ENCODE assay signal across 1 cellular context in the genomic region with DNA sequence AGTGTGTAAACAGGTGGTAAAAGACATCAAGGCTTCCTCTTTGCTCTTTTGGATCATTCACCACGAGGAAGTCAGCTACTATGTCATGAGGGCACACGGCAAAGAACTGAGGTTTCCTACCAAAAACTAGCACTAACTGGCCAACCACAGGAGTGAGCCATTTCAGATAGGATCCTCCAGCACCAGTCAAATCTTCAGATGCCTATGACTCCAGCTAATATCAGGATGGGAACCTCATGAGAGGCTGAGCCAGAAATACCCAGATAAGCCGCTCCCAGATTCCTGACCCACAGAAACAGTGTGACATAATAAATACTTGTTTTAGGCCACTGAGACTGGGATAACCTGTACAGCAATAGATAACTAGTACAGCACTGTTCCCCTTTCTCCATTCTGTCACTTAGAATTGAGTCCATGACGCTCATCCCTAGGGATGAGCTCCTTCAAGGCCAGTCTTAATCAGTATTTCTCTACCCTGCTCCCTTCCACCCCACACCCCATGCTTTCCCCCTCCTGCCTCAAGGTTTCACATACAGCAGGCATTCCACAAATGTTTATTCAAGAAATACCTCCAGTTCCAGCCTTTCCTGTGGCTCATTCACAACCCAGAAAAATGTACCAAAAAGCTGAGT.
TF ChIP-seq lines count a peak whose summit lies in the region.

No MANE protein-coding gene starts in this region.

TF ChIP-seq in IMR-90, 13 proteins besides CTCF, POLR2A, EP300 and RAD21 (continued from another document):
- TF ChIP-seq, protein P1, sequence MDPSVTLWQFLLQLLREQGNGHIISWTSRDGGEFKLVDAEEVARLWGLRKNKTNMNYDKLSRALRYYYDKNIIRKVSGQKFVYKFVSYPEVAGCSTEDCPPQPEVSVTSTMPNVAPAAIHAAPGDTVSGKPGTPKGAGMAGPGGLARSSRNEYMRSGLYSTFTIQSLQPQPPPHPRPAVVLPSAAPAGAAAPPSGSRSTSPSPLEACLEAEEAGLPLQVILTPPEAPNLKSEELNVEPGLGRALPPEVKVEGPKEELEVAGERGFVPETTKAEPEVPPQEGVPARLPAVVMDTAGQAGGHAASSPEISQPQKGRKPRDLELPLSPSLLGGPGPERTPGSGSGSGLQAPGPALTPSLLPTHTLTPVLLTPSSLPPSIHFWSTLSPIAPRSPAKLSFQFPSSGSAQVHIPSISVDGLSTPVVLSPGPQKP (IDR thresholded peaks at IDR 0.05; ENCODE audit: borderline replicate concordance, low read depth, low read length): no peak
- TF ChIP-seq NFE2L2 (IDR thresholded peaks at IDR 0.05; ENCODE audit: low read depth, low read length): no peak
- TF ChIP-seq BHLHE40 (IDR thresholded peaks at IDR 0.05; ENCODE audit: low read depth, low read length): no peak
- no peak for TF ChIP-seq MAFK (IDR thresholded peaks at IDR 0.05; ENCODE audit: low read depth, low read length)
- no peak for TF ChIP-seq CHD1 (IDR thresholded peaks at IDR 0.05; ENCODE audit: low read depth, low read length)
- TF ChIP-seq, protein P2, sequence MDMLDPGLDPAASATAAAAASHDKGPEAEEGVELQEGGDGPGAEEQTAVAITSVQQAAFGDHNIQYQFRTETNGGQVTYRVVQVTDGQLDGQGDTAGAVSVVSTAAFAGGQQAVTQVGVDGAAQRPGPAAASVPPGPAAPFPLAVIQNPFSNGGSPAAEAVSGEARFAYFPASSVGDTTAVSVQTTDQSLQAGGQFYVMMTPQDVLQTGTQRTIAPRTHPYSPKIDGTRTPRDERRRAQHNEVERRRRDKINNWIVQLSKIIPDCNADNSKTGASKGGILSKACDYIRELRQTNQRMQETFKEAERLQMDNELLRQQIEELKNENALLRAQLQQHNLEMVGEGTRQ (IDR thresholded peaks at IDR 0.05; ENCODE audit: low read depth, low read length): no peak
- no peak for TF ChIP-seq SMC3 (IDR thresholded peaks at IDR 0.05; ENCODE audit: low read depth, low read length)
- no peak for TF ChIP-seq FOS (IDR thresholded peaks at IDR 0.05; ENCODE audit: low read depth, low read length)
- TF ChIP-seq RCOR1 (IDR thresholded peaks at IDR 0.05; ENCODE audit: insufficient replicate concordance, low read length): no peak
- no peak for TF ChIP-seq MXI1 (IDR thresholded peaks at IDR 0.05; ENCODE audit: borderline replicate concordance, low read depth, low read length)
- no peak for TF ChIP-seq CEBPB (IDR thresholded peaks at IDR 0.05; ENCODE audit: low read depth, low read length)
- TF ChIP-seq MAZ (IDR thresholded peaks at IDR 0.05; ENCODE audit: borderline replicate concordance, low read depth, low read length): no peak
